32 cellular contexts compared by ENCODE assay signal in the genomic region with DNA sequence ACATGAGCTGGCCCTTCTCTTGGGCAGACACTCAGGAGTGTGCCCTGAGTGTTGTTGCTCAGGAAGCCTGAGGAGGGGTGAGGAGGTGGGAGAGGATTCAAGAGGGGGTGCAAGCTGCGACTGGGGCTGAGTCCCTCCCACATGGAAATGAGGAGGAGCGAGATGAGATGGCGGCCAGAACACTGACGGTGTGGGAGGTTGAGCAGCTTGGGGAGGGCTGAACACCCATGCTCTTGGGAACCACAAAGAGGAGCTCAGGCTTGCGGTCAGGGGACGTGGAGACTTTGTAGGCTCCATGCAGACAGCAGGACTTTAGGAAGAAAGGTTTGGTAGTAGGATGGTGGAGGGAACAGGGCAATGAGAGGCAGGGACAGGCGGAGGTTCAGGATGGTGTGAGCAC.
A peak's percentile ranks its signal among the peaks of the same experiment; 100 is the strongest.
DNase-seq lines count a peak whose midpoint lies in the region; ATAC-seq, FAIRE-seq and TF ChIP-seq lines count a peak whose summit lies in the region.
"Had no signal": no experiment of that assay in that cellular context is flagged by ENCODE, and none has a peak within 500 bp of the region (broad histone marks: within the 10 kb centered on the region; RNA-seq: fewer than 3 reads in every experiment).

No MANE protein-coding gene starts in this region.

- no peak for TF ChIP-seq RAD21 in HepG2 (CRISPR knock-in tag; IDR thresholded peaks at IDR 0.05)

- H3K9me3 ChIP-seq in right lobe of liver (no peaks in the 10 kb centered on the region), HepG2 (ENCODE audit: low read length) (no peaks in the 10 kb centered on the region), kidney (ENCODE audit: control insufficient read depth in 1 of 2, low read length in 2 of 2) (no peaks in the 10 kb centered on the region), spleen (no peaks in the 10 kb centered on the region), A673 (ENCODE audit: low read depth, low read length, poor library complexity, severe bottlenecking) (no peaks in the 10 kb centered on the region)
- H3K9me3 ChIP-seq: MG63, neutrophil, prostate gland, SK-N-SH, uterus had no signal

- no peaks in the 10 kb centered on the region for H3K36me3 ChIP-seq in right lobe of liver
- H3K36me3 ChIP-seq in HepG2 (replicated peaks in 1 of 2; ENCODE audit: control insufficient read depth in 1 of 2, insufficient read depth in 2 of 2, low read length in 2 of 2): no peaks in the 10 kb centered on the region
- H3K36me3 ChIP-seq in kidney (ENCODE audit: control insufficient read depth in 1 of 2, insufficient read depth in 2 of 2, low read length in 2 of 2): no peaks in the 10 kb centered on the region
- H3K36me3 ChIP-seq in spleen: no peaks in the 10 kb centered on the region
- H3K36me3 ChIP-seq in A673 (ENCODE audit: insufficient read depth, low read length, poor library complexity, severe bottlenecking): no peaks in the 10 kb centered on the region
- H3K36me3 ChIP-seq: MG63, neutrophil, prostate gland, uterus had no signal

- no TSS peak for BruUV-seq in HepG2 (replicated peaks; lab: Mats Ljungman, UMichigan)
- no TSS peak for BruUV-seq in A673 (replicated peaks; lab: Mats Ljungman, UMichigan)

- ATAC-seq in right lobe of liver (no peak), HepG2 (no peak)
- ATAC-seq: activated CD4-positive, CD25-positive, alpha-beta regulatory T cell treated with anti-CD3 and anti-CD28 coated beads, Interleukin-2, amount 50 U/mL, for 24 hours; CD8-positive, alpha-beta T cell; esophagus mucosa; Right ventricle myocardium inferior; T-helper 17 cell had no signal

- H3K27me3 ChIP-seq in right lobe of liver (no peaks in the 10 kb centered on the region), HepG2 (ENCODE audit: control insufficient read depth in 1 of 2, insufficient read depth in 2 of 2, low read length in 2 of 2) (peaks cover 14 to 66% of the 10 kb centered on the region in 2 experiments), spleen (replicated peaks in 1 of 7) (peaks cover 0 to under 1% (median 0%) of the 10 kb centered on the region in 7 donors), A673 (replicated peaks; ENCODE audit: insufficient read depth, low read depth, low read length, poor library complexity) (peaks cover 86% of the 10 kb centered on the region)
- H3K27me3 ChIP-seq: MG63, neutrophil, uterus had no signal

- H3K27ac ChIP-seq in right lobe of liver (no peak overlapping the region), HepG2 (ENCODE audit: extremely low read length, insufficient read depth, low read length) (no peak overlapping the region), kidney (ENCODE audit: low read depth in 2 of 2, low read length in 2 of 2) (no peak overlapping the region), spleen (no peak overlapping the region), A673 (ENCODE audit: low read depth, low read length, poor library complexity, severe bottlenecking) (no peak overlapping the region)
- H3K27ac ChIP-seq: HL-60, KMS-11, neutrophil, prostate gland, uterus had no signal

- FAIRE-seq in HepG2 (lab: Jason Lieb, UNC) (no peak), kidney (lab: Jason Lieb, UNC) (no peak), HTR-8/SVneo (lab: Jason Lieb, UNC) (no peak)
- FAIRE-seq: keratinocyte had no signal

- POLR2A ChIA-PET in HepG2 (lab: Yijun Ruan, JAX): no interaction called here
- POLR2A ChIA-PET in A673 (lab: Charles Lee; ENCODE audit: low non-redundant PET): no interaction called here

- H3K9ac ChIP-seq in HepG2 (ENCODE audit: insufficient read depth, low read depth, low read length) (no peak overlapping the region), kidney (ENCODE audit: low read length in 2 of 2) (no peak overlapping the region)
- H3K9ac ChIP-seq: KMS-11, SK-N-SH had no signal

- TF ChIP-seq EP300 in HepG2 (IDR thresholded peaks at IDR 0.05; ENCODE audit: low read depth in 2 of 2, low read length in 2 of 2) (no peak), HepG2 (CRISPR knock-in tag; IDR thresholded peaks at IDR 0.05; ENCODE audit: borderline replicate concordance) (no peak)

- no peaks in the 10 kb centered on the region for H3K79me2 ChIP-seq in HepG2 (ENCODE audit: insufficient read depth, low read length)

- WGBS in right lobe of liver (ENCODE audit: insufficient coverage, low coverage, low lambda C conversion rate, missing lambda C conversion rate): 48% methylated on average over 4 of the region's 7 CpGs
- WGBS in HepG2 (ENCODE audit: low lambda C conversion rate): 37% methylated on average over 7 of the region's 7 CpGs
- 65 to 76% (median 72%) methylated on average over 7 of the region's 7 CpGs for WGBS in spleen, 5 donors

- H3K4me1 ChIP-seq in right lobe of liver: no peaks in the 10 kb centered on the region
- H3K4me1 ChIP-seq in HepG2 (ENCODE audit: insufficient read depth, low read length): no peaks in the 10 kb centered on the region
- H3K4me1 ChIP-seq in kidney (ENCODE audit: control insufficient read depth in 1 of 2, insufficient read depth in 1 of 2, low read depth in 1 of 2, low read length in 2 of 2): no peaks in the 10 kb centered on the region
- no peaks in the 10 kb centered on the region for H3K4me1 ChIP-seq in spleen
- H3K4me1 ChIP-seq in A673 (ENCODE audit: insufficient read depth, low read length, poor library complexity, severe bottlenecking): no peaks in the 10 kb centered on the region
- H3K4me1 ChIP-seq: prostate gland, uterus had no signal

- CTCF ChIA-PET in HepG2 (lab: Yijun Ruan, JAX; ENCODE audit: low intra/inter-chr PET ratio, low total read pairs): no interaction called here
- CTCF ChIA-PET in A673 (lab: Charles Lee): no interaction called here

- H3K4me3 ChIP-seq in right lobe of liver (no peak overlapping the region), HepG2 (replicated peaks in 1 of 3; ENCODE audit: insufficient read depth in 1 of 3, low read depth in 2 of 3, low read length in 3 of 3) (no peak overlapping the region), kidney (ENCODE audit: low read length in 2 of 2) (no peak overlapping the region), spleen (no peak overlapping the region), A673 (ENCODE audit: low read depth, low read length, poor library complexity, severe bottlenecking) (no peak overlapping the region)
- H3K4me3 ChIP-seq: MG63, prostate gland, uterus had no signal

- H4K20me1 ChIP-seq in HepG2 (ENCODE audit: insufficient read depth, low read length): no peaks in the 10 kb centered on the region

- intact Hi-C loops in right lobe of liver (cut with DNase I) (no loop called here), HepG2 (cut with micrococcal nuclease; ENCODE audit: unreplicated experiment) (loop anchor here (10.0 kb wide), 1 partner anchor 61 kb away; no protein-coding TSS in a partner anchor), kidney (cut with DNase I) (no loop called here), spleen (cut with DNase I; ENCODE audit: low total_unique reads) (no loop called here), A673 (cut with micrococcal nuclease; ENCODE audit: unreplicated experiment) (no loop called here)

- in situ Hi-C loops in HepG2 (cut with HindIII; ENCODE audit: extremely low pct_ligation_motif_present, low pct_unique_long_range_greater_than_20kb): no loop called here

- TF ChIP-seq POLR2A in right lobe of liver (IDR thresholded peaks at IDR 0.05) (no peak), HepG2 (IDR thresholded peaks at IDR 0.05; ENCODE audit: insufficient read depth in 1 of 2, low read depth in 2 of 2, low read length in 2 of 2) (no peak), spleen (IDR thresholded peaks at IDR 0.05) (no peak)

- no peak overlapping the region for H3K4me2 ChIP-seq in HepG2 (ENCODE audit: low read depth, low read length)
- H3K4me2 ChIP-seq: KMS-11, SK-N-SH had no signal

- TF ChIP-seq CTCF in right lobe of liver (IDR thresholded peaks at IDR 0.05): no peak
- TF ChIP-seq CTCF in HepG2 (CRISPR knock-in tag; IDR thresholded peaks at IDR 0.05): no peak
- no peak for TF ChIP-seq CTCF in kidney (IDR thresholded peaks at IDR 0.05; ENCODE audit: borderline replicate concordance, extremely low read depth, insufficient read depth)
- no peak for TF ChIP-seq CTCF in spleen (IDR thresholded peaks at IDR 0.05 in 8 of 11, conservative IDR thresholded peaks at IDR 0.05 in 3 of 11)
- no peak for TF ChIP-seq CTCF in A673 (conservative IDR thresholded peaks at IDR 0.05; ENCODE audit: low read depth, low read length)
- TF ChIP-seq CTCF in GM10266 (IDR thresholded peaks at IDR 0.05; ENCODE audit: control insufficient read depth, insufficient read depth, low read depth, missing control alignments): no peak

- no peak overlapping the region for H2AFZ ChIP-seq in HepG2 (ENCODE audit: low read length)

- DNase-seq in right lobe of liver (peak in 2 of 3 donors; percentile 11 to 23), HepG2 (ENCODE audit: low spot score) (no peak), kidney (peak; percentile 53), spleen (peak; percentile 51), A673 (ENCODE audit: low spot score) (no peak), HTR-8/SVneo (ENCODE audit: insufficient read length, low spot score) (no peak), GM10266 (ENCODE audit: extremely low spot score) (no peak), NCI-H1417 treated with DMSO at 0.1 percent for 48 hours (lab: John Stamatoyannopoulos, UW) (no peak)
- DNase-seq: ACHN; activated CD4-positive, alpha-beta T cell treated with anti-CD3 and anti-CD28 coated beads, Interleukin-2, amount 50 U/mL, for 48 hours; activated effector memory CD4-positive, alpha-beta T cell treated with anti-CD3 and anti-CD28 coated beads, Interleukin-2, amount 50 U/mL, for 16 hours; dermis blood vessel endothelial cell; DMS 273 treated with DMSO at 0.1 percent for 48 hours; EL; H9; MG63; NCI-H1105; NCI-H1930; NCI-H524 treated with DMSO at 0.1 percent for 48 hours; SK-N-SH; stimulated activated CD4-positive, alpha-beta T cell treated with anti-CD3 and anti-CD28 coated beads, Interleukin-4, amount 100 ng/mL, for 24 hours; T-helper 17 cell had no signal

TF ChIP-seq in HepG2, 621 proteins besides CTCF, POLR2A, EP300 and RAD21 (continues in another document):
- no peak for TF ChIP-seq ZSCAN20 (CRISPR knock-in tag; IDR thresholded peaks at IDR 0.05; ENCODE audit: borderline replicate concordance)
- TF ChIP-seq ETV5 (CRISPR knock-in tag; IDR thresholded peaks at IDR 0.05; ENCODE audit: borderline replicate concordance): no peak
- TF ChIP-seq, protein P1, sequence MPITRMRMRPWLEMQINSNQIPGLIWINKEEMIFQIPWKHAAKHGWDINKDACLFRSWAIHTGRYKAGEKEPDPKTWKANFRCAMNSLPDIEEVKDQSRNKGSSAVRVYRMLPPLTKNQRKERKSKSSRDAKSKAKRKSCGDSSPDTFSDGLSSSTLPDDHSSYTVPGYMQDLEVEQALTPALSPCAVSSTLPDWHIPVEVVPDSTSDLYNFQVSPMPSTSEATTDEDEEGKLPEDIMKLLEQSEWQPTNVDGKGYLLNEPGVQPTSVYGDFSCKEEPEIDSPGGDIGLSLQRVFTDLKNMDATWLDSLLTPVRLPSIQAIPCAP (CRISPR knock-in tag; IDR thresholded peaks at IDR 0.05; ENCODE audit: low read depth): no peak
- TF ChIP-seq MTA3 (CRISPR knock-in tag; IDR thresholded peaks at IDR 0.05): no peak
- no peak for TF ChIP-seq TAF1 (CRISPR knock-in tag; IDR thresholded peaks at IDR 0.05)

Comparison
In these comparisons a context has a peak if more than half of its experiments do, and no peak if none do; other contexts are left out.
1. DNase-seq: peak in right lobe of liver (2 of 3), kidney (single experiment) and spleen (single experiment); none in HepG2 (single experiment), A673 (single experiment), HTR-8/SVneo (single experiment), GM10266 (single experiment) and NCI-H1417 treated with DMSO at 0.1 percent for 48 hours (single experiment).